In the genomic region with DNA sequence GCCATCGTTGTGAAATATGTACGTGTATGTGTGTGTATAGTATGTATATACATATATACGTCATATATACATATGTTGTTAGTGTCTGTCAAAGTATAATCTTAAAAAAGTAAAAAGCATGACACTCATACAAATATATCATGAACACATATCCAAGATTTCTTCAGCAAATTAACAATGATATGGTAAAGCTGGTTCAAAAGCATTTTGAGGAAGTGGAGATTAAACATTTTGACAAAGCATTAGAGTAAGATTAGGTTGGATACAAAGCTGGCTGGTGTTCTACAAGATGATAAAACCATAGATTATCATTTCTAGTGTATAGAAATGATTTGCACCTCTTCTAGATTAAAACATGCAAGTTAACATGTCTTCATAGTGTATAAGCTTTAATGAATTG, we compare ENCODE assay signal across 9 cellular contexts. TPM values are rescaled to one million over a fixed set of nuclear protein-coding genes. Genes with fewer than 3 reads are reported as not detected.
A peak's percentile ranks its signal among the peaks of the same experiment; 100 is the strongest.
DNase-seq lines count a peak whose midpoint lies in the region; ATAC-seq and TF ChIP-seq lines count a peak whose summit lies in the region.
"Had no signal": no experiment of that assay in that cellular context is flagged by ENCODE, and none has a peak within 500 bp of the region (broad histone marks: within the 10 kb centered on the region; RNA-seq: fewer than 3 reads in every experiment).

No MANE protein-coding gene starts in this region.

- no peaks in the 10 kb centered on the region for H3K27me3 Mint-ChIP-seq in activated naive CD4-positive, alpha-beta T cell treated with anti-CD3 and anti-CD28 coated beads for 36 hours (ENCODE audit: low read depth)

- peaks cover 0 to 29% (median 4%) of the 10 kb centered on the region in 4 donors for H3K4me1 ChIP-seq in right lobe of liver
- H3K4me1 ChIP-seq in transverse colon = peaks cover 9 to 40% (median 29%) of the 10 kb centered on the region in 4 donors

- H3K9me3 ChIP-seq in right lobe of liver (no peaks in the 10 kb centered on the region), transverse colon (no peaks in the 10 kb centered on the region)

- H3K27me3 ChIP-seq in right lobe of liver = no peaks in the 10 kb centered on the region
- peaks cover 9% of the 10 kb centered on the region for H3K27me3 ChIP-seq in transverse colon

- H3K4me3 ChIP-seq in right lobe of liver (peak overlapping the region; percentile 80 to 94 (median 90)), transverse colon (peak overlapping the region in 3 of 4 donors; percentile 68 to 89 (median 72))

- CTCF ChIA-PET in activated naive CD4-positive, alpha-beta T cell treated with anti-CD3 and anti-CD28 coated beads for 36 hours (lab: Charles Lee) = interaction anchor here (0.5 to 2.6 kb wide), 8 partner anchors 11 to 841 kb away, joined by 3 to 7 read pairs (median 3); no protein-coding TSS in a partner anchor

- ATAC-seq in right lobe of liver (no peak), GM18505 (IDR thresholded peaks at IDR 0.05; ENCODE audit: unreplicated experiment) (no peak)

- H3K27ac ChIP-seq in angular gyrus (ENCODE audit: low read depth, low read length) (peak overlapping the region; percentile 93), right lobe of liver (peak overlapping the region in 1 of 3 donors; percentile 99), transverse colon (peak overlapping the region; percentile 92 to 98 (median 94))

- no peaks in the 10 kb centered on the region for H3K9me3 Mint-ChIP-seq in activated naive CD4-positive, alpha-beta T cell treated with anti-CD3 and anti-CD28 coated beads for 36 hours

- TF ChIP-seq CTCF in right lobe of liver (IDR thresholded peaks at IDR 0.05) = no peak
- TF ChIP-seq CTCF in transverse colon (IDR thresholded peaks at IDR 0.05) = no peak

- no peak for DNase-seq in activated naive CD4-positive, alpha-beta T cell treated with anti-CD3 and anti-CD28 coated beads for 36 hours
- DNase-seq in activated naive CD4-positive, alpha-beta T cell (lab: John Stamatoyannopoulos, UW) = no peak
- no peak for DNase-seq in right lobe of liver
- no peak for DNase-seq in transverse colon
- no peak for DNase-seq in NCI-H1048 (lab: John Stamatoyannopoulos, UW)
- no peak for DNase-seq in DMS53 treated with DMSO at 0.1 percent for 48 hours (lab: John Stamatoyannopoulos, UW; ENCODE audit: unreplicated experiment)

- H3K27ac Mint-ChIP-seq in activated naive CD4-positive, alpha-beta T cell treated with anti-CD3 and anti-CD28 coated beads for 36 hours = peak overlapping the region; percentile 94

- peak overlapping the region; percentile 85 for H3K4me3 Mint-ChIP-seq in activated naive CD4-positive, alpha-beta T cell treated with anti-CD3 and anti-CD28 coated beads for 36 hours

- 5% methylated on average over 3 of the region's 3 CpGs for WGBS in right lobe of liver (ENCODE audit: insufficient coverage, low coverage, low lambda C conversion rate, missing lambda C conversion rate)
- 5 to 9% methylated on average over 3 of the region's 3 CpGs for WGBS in transverse colon (ENCODE audit: low coverage in 1 of 2), 2 donors

- peaks cover 35% of the 10 kb centered on the region for H3K4me1 Mint-ChIP-seq in activated naive CD4-positive, alpha-beta T cell treated with anti-CD3 and anti-CD28 coated beads for 36 hours (ENCODE audit: low read depth)

- intact Hi-C loops in activated naive CD4-positive, alpha-beta T cell treated with anti-CD3 and anti-CD28 coated beads for 36 hours (cut with micrococcal nuclease) = loop anchor here (2.0 to 5.0 kb wide), 6 partner anchors 82 to 408 kb away; partner anchors contain the start of genes DDX56, POLM, PPIA and YKT6
- intact Hi-C loops in right lobe of liver (cut with DNase I) = loop anchor here in 1 of 2 donors (10.0 kb wide), 1 partner anchor 74 kb away; no protein-coding TSS in a partner anchor
- intact Hi-C loops in transverse colon (cut with DNase I; ENCODE audit: low total_unique reads) = no loop called here

- TF ChIP-seq POLR2A in right lobe of liver (IDR thresholded peaks at IDR 0.05) (no peak), transverse colon (IDR thresholded peaks at IDR 0.05) (no peak), GM18505 (IDR thresholded peaks at IDR 0.05; ENCODE audit: borderline replicate concordance, extremely low read depth, insufficient read depth, insufficient read length) (no peak)

- in situ Hi-C loops in transverse colon (cut with MboI; ENCODE audit: low pct_ligation_motif_present in 1 of 4, low pct_unique_long_range_greater_than_20kb in 1 of 4, low sequenced_read_pairs in 3 of 4) = loop anchor here in 2 of 4 donors (25.0 kb wide), 1 partner anchor 254 kb away; no protein-coding TSS in a partner anchor

- TF ChIP-seq EP300 in transverse colon (IDR thresholded peaks at IDR 0.05; ENCODE audit: low read depth) = no peak

- H3K36me3 Mint-ChIP-seq in activated naive CD4-positive, alpha-beta T cell treated with anti-CD3 and anti-CD28 coated beads for 36 hours (ENCODE audit: low read depth) = peaks cover 11% of the 10 kb centered on the region

- H3K36me3 ChIP-seq in right lobe of liver (no peaks in the 10 kb centered on the region), transverse colon (no peaks in the 10 kb centered on the region)

RNA-seq across cellular contexts. Expression of gene NUDCD3, which starts 0.8 kb away (rescaled TPM):
- 10 to 100 TPM; 81.1 to 81.8 TPM for total RNA-seq in activated naive CD4-positive, alpha-beta T cell treated with anti-CD3 and anti-CD28 coated beads for 36 hours
- total RNA-seq in right lobe of liver (10 to 100 TPM; 24.4 to 47.1 (median 42.5) TPM), transverse colon (10 to 100 TPM; 31.9 to 76.7 (median 38.6) TPM)

RNA-seq across cellular contexts. Expression of gene NPC1L1, which starts 49.9 kb away (rescaled TPM):
- total RNA-seq in activated naive CD4-positive, alpha-beta T cell treated with anti-CD3 and anti-CD28 coated beads for 36 hours = not detected
- total RNA-seq in right lobe of liver (10 to 100 TPM; 17.0 to 49.8 (median 21.1) TPM), transverse colon (under 1 TPM in 1 of 4 donors, not detected in 3; 0.48 TPM)
- total RNA-seq: G401 had no signal

Comparison
In these comparisons a context has a peak if more than half of its experiments do, and no peak if none do; other contexts are left out.
1. RNA of gene NPC1L1, which starts 49.9 kb away (total RNA-seq): 17.0 to 49.8 TPM in right lobe of liver; not detected in activated naive CD4-positive, alpha-beta T cell treated with anti-CD3 and anti-CD28 coated beads for 36 hours and 0.48 TPM in transverse colon; every median in the first group is over 10 times any median in the second.